In the genomic region with DNA sequence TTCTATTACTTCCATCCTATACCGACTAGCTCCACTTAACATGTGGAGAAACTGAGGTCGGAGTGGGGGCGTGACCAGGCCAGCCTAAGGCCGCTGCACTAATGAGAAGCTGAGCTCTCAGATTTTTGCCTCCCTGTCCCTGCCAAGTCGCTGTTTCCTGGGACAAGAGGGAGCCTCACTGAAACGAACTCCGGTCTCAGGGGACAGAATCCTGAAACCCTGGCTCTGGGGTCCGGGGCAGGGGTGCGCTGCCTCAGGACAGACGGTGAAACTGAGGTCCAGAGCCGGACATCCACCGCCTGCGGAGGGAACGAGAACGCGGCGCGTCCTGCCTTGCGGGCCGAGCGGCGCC, we compare ENCODE assay signal across 8 cellular contexts. TPM values are rescaled to one million over a fixed set of nuclear protein-coding genes. Genes with fewer than 3 reads are reported as not detected.
DNase-seq lines count a peak whose midpoint lies in the region; ATAC-seq and TF ChIP-seq lines count a peak whose summit lies in the region.

No MANE protein-coding gene starts in this region.

- no peaks in the 10 kb centered on the region for H3K79me2 ChIP-seq in MM.1S (ENCODE audit: low read length)

- H3K36me3 ChIP-seq in A673 (ENCODE audit: insufficient read depth, low read length, poor library complexity, severe bottlenecking), result no peaks in the 10 kb centered on the region
- no peaks in the 10 kb centered on the region for H3K36me3 ChIP-seq in MM.1S (replicated peaks; ENCODE audit: insufficient read depth, low read length)
- peaks cover 0 to 7% of the 10 kb centered on the region in 2 donors for H3K36me3 ChIP-seq in duodenal mucosa (ENCODE audit: control insufficient read depth in 1 of 2, insufficient read depth in 2 of 2, low read length in 2 of 2)
- no peaks in the 10 kb centered on the region for H3K36me3 ChIP-seq in mucosa of stomach (ENCODE audit: control insufficient read depth, insufficient read depth, low read length)

- no peaks in the 10 kb centered on the region for H4K20me1 ChIP-seq in MM.1S (ENCODE audit: insufficient read depth, low read length)

- peak overlapping the region; percentile 71 for H3K27ac ChIP-seq in A673 (ENCODE audit: low read depth, low read length, poor library complexity, severe bottlenecking)
- no peak overlapping the region for H3K27ac ChIP-seq in MM.1S (ENCODE audit: low read length)
- no peak overlapping the region for H3K27ac ChIP-seq in duodenal mucosa (ENCODE audit: low read depth, low read length)

- no peaks in the 10 kb centered on the region for H3K9me3 ChIP-seq in A673 (ENCODE audit: low read depth, low read length, poor library complexity, severe bottlenecking)
- no peaks in the 10 kb centered on the region for H3K9me3 ChIP-seq in MM.1S (replicated peaks; ENCODE audit: insufficient read depth, low read length)
- no peaks in the 10 kb centered on the region for H3K9me3 ChIP-seq in duodenal mucosa (ENCODE audit: control insufficient read depth in 1 of 2, low read length in 2 of 2)
- no peaks in the 10 kb centered on the region for H3K9me3 ChIP-seq in mucosa of stomach (ENCODE audit: control insufficient read depth, low read length)

- peak overlapping the region; percentile 44; the same call in 1 of the 2 replicates for H3K9ac ChIP-seq in MM.1S (ENCODE audit: low read length)
- H3K9ac ChIP-seq in duodenal mucosa (ENCODE audit: low read depth in 1 of 2, low read length in 2 of 2), result peak overlapping the region; percentile 50 to 63
- peak overlapping the region; percentile 66 for H3K9ac ChIP-seq in mucosa of stomach (ENCODE audit: low read length)

- ATAC-seq in GM21737 (IDR thresholded peaks at IDR 0.05; ENCODE audit: unreplicated experiment) (no peak), GM18517 (IDR thresholded peaks at IDR 0.05; ENCODE audit: unreplicated experiment) (no peak)

- H2AFZ ChIP-seq in MM.1S (ENCODE audit: low read length), result peak overlapping the region; percentile 63

- DNase-seq in A673 (ENCODE audit: low spot score) (peak; percentile 34), MM.1S (no peak), epidermal melanocyte (ENCODE audit: insufficient read length, low spot score) (no peak)
- no peak for DNase-seq in activated CD4-positive, alpha-beta T cell treated with anti-CD3 and anti-CD28 coated beads for 48 hours

- no peaks in the 10 kb centered on the region for H3F3A ChIP-seq in MM.1S (ENCODE audit: insufficient read depth, low read length)

- TF ChIP-seq CTCF in A673 (conservative IDR thresholded peaks at IDR 0.05; ENCODE audit: low read depth, low read length) (no peak), MM.1S (IDR thresholded peaks at IDR 0.05; ENCODE audit: low read length) (no peak)

- POLR2A ChIA-PET in A673 (lab: Charles Lee; ENCODE audit: low non-redundant PET), result interaction anchor here (0.6 kb wide), 1 partner anchor 34 kb away, joined by 4 read pairs; no protein-coding TSS in a partner anchor

- intact Hi-C loops in A673 (cut with micrococcal nuclease; ENCODE audit: unreplicated experiment), result no loop called here

- H3K4me1 ChIP-seq in A673 (ENCODE audit: insufficient read depth, low read length, poor library complexity, severe bottlenecking), result peaks cover 13% of the 10 kb centered on the region
- peaks cover 9% of the 10 kb centered on the region for H3K4me1 ChIP-seq in MM.1S (ENCODE audit: low read length)
- peaks cover 0 to 24% of the 10 kb centered on the region in 2 donors for H3K4me1 ChIP-seq in duodenal mucosa (ENCODE audit: control insufficient read depth in 1 of 2, insufficient read depth in 2 of 2, low read length in 2 of 2)
- H3K4me1 ChIP-seq in mucosa of stomach (ENCODE audit: control insufficient read depth, insufficient read depth, low read length), result peaks cover 11% of the 10 kb centered on the region

- H3K4me3 ChIP-seq in A673 (ENCODE audit: low read depth, low read length, poor library complexity, severe bottlenecking) (peak overlapping the region; percentile 61), MM.1S (ENCODE audit: low read length) (peak overlapping the region; percentile 54), duodenal mucosa (ENCODE audit: low read depth in 1 of 2, low read length in 2 of 2) (peak overlapping the region; percentile 65 to 68), mucosa of stomach (ENCODE audit: low read length) (peak overlapping the region; percentile 43)

- H3K4me2 ChIP-seq in MM.1S (ENCODE audit: low read depth, low read length), result peak overlapping the region; percentile 63

- H3K27me3 ChIP-seq in A673 (replicated peaks; ENCODE audit: insufficient read depth, low read depth, low read length, poor library complexity) (no peaks in the 10 kb centered on the region), MM.1S (replicated peaks; ENCODE audit: insufficient read depth, low read length) (no peaks in the 10 kb centered on the region), duodenal mucosa (ENCODE audit: control insufficient read depth in 1 of 2, insufficient read depth in 2 of 2, low read length in 2 of 2) (no peaks in the 10 kb centered on the region), mucosa of stomach (ENCODE audit: control insufficient read depth, insufficient read depth, low read length) (peaks cover 22% of the 10 kb centered on the region)

- BruUV-seq in A673 (replicated peaks; lab: Mats Ljungman, UMichigan), result no TSS peak

- CTCF ChIA-PET in A673 (lab: Charles Lee), result no interaction called here

- no peaks in the 10 kb centered on the region for H3K9me2 ChIP-seq in MM.1S (replicated peaks; ENCODE audit: insufficient read depth, low read length)

RNA-seq across cellular contexts. Expression of gene GPX7, which starts 0.2 kb away (rescaled TPM):
- total RNA-seq in A673 (2021), result 25.2 and 30.8 TPM in 2 replicates

RNA-seq across cellular contexts. Expression of gene SHISAL2A, which starts 31.0 kb away (rescaled TPM):
- not detected in 2 replicates for total RNA-seq in A673 (2021)

RNA-seq across cellular contexts. Expression of gene TUT4, which starts 49.1 kb away (rescaled TPM):
- total RNA-seq in A673 (2021), result 71.2 and 81.3 TPM in 2 replicates
